Comparison of ENCODE assay signal across 2 cellular contexts in genomic region chr20:38635721-38636285, GRCh38.
TF ChIP-seq lines count a peak whose summit lies in the region.

No MANE protein-coding gene starts in this region.

TF ChIP-seq in A549, 52 proteins besides CTCF, POLR2A, EP300 and RAD21:
- TF ChIP-seq ESRRA (IDR thresholded peaks at IDR 0.05; ENCODE audit: borderline replicate concordance, low read length), result no peak
- 0 out of 2 replicates have a peak, but pooled peaks have one; percentile 24 for TF ChIP-seq USF2 (IDR thresholded peaks at IDR 0.05)

TF ChIP-seq in H1, 55 proteins besides CTCF, POLR2A, EP300 and RAD21:
- TF ChIP-seq USF2 (IDR thresholded peaks at IDR 0.05; ENCODE audit: low read length) (peak; percentile 65), GABPA (IDR thresholded peaks at IDR 0.05; ENCODE audit: borderline replicate concordance, insufficient read depth, low read length) (no peak), CREB1 (IDR thresholded peaks at IDR 0.05) (no peak), SP4 (IDR thresholded peaks at IDR 0.05; ENCODE audit: low read length) (no peak), FOSL1 (IDR thresholded peaks at IDR 0.05; ENCODE audit: insufficient read depth, low read depth, low read length) (no peak), ATF3 (IDR thresholded peaks at IDR 0.05; ENCODE audit: insufficient read depth, low read depth, low read length) (0 out of 2 replicates have a peak, but pooled peaks have one; percentile 37)
TF ChIP-seq in H1: peak in this region for 2.
